ENCODE assay signal across 12 cellular contexts in genomic region chr3:100525753-100526612, GRCh38. TPM values are rescaled to one million over a fixed set of nuclear protein-coding genes. Genes with fewer than 3 reads are reported as not detected.
DNase-seq lines count a peak whose midpoint lies in the region; ATAC-seq and TF ChIP-seq lines count a peak whose summit lies in the region.
"Had no signal": no experiment of that assay in that cellular context is flagged by ENCODE, and none has a peak within 500 bp of the region (broad histone marks: within the 10 kb centered on the region; RNA-seq: fewer than 3 reads in every experiment).

No MANE protein-coding gene starts in this region.

- CTCF ChIA-PET in Panc1 (lab: Charles Lee), result no interaction called here

- H2AFZ ChIP-seq in fibroblast of lung (ENCODE audit: low read length), result no peak overlapping the region

- H4K20me1 ChIP-seq in fibroblast of lung (ENCODE audit: control insufficient read depth, extremely low read depth, insufficient read depth, low read length), result no peaks in the 10 kb centered on the region

- TF ChIP-seq CTCF in BE2C (IDR thresholded peaks at IDR 0.05; ENCODE audit: low read depth, low read length) (no peak), Panc1 (IDR thresholded peaks at IDR 0.05) (no peak), fibroblast of lung (conservative IDR thresholded peaks at IDR 0.05 in 1 of 2, IDR thresholded peaks at IDR 0.05 in 1 of 2; ENCODE audit: low read depth in 1 of 2, low read length in 2 of 2) (no peak)

- H3K4me2 ChIP-seq in fibroblast of lung (ENCODE audit: extremely low read depth, insufficient read depth, low read length), result no peak overlapping the region

- no peaks in the 10 kb centered on the region; the same call in 1 of the 2 replicates for H3K4me1 ChIP-seq in BE2C
- H3K4me1 ChIP-seq in Panc1 (ENCODE audit: control insufficient read depth, insufficient read depth, low read length), result no peaks in the 10 kb centered on the region
- H3K4me1 ChIP-seq in fibroblast of lung (ENCODE audit: control insufficient read depth, extremely low read depth, insufficient read depth, low read length), result no peaks in the 10 kb centered on the region

- no peak overlapping the region for H3K9ac ChIP-seq in fibroblast of lung (ENCODE audit: insufficient read depth, low read length)

- peak overlapping the region; percentile 21 for H3K4me3 ChIP-seq in BE2C (ENCODE audit: low read depth, low read length)
- peak overlapping the region in 1 of 2 experiments; percentile 12; a peak in 1 of 4 replicates for H3K4me3 ChIP-seq in Panc1 (ENCODE audit: low read depth in 2 of 2, low read length in 2 of 2)
- H3K4me3 ChIP-seq in fibroblast of lung (replicated peaks in 1 of 4; ENCODE audit: control extremely low read depth in 1 of 4, insufficient read depth in 1 of 4, low read depth in 3 of 4, low read length in 4 of 4), result no peak overlapping the region

- DNase-seq in BE2C, result peak; percentile 55
- no peak for DNase-seq in Panc1 (ENCODE audit: low read depth, low spot score)
- DNase-seq in fibroblast of lung (ENCODE audit: low read depth in 2 of 2), result peak; percentile 32 to 98
- DNase-seq in non-pigmented ciliary epithelial cell (ENCODE audit: low read depth), result peak; percentile 51
- no peak for DNase-seq in GM19238 (ENCODE audit: insufficient read length, low spot score)
- no peak for DNase-seq in activated effector memory CD4-positive, alpha-beta T cell treated with Interleukin-2 at 50 U/mL for 16 hours
- DNase-seq in AG08396 (ENCODE audit: low spot score), result no peak
- DNase-seq: activated CD4-positive, alpha-beta T cell treated with anti-CD3 and anti-CD28 coated beads for 4 hours; DND-41; NCI-H524 treated with DMSO at 0.1 percent for 48 hours had no signal

- no TSS peak for BruUV-seq in Panc1 (replicated peaks; lab: Mats Ljungman, UMichigan)

- in situ Hi-C loops in Panc1 (cut with HindIII; ENCODE audit: low pct_unique_long_range_greater_than_20kb, low sequenced_read_pairs), result no loop called here

- H3K27ac ChIP-seq in Panc1 (ENCODE audit: low read length) (no peak overlapping the region), fibroblast of lung (ENCODE audit: insufficient read depth, low read length) (no peak overlapping the region)

- POLR2A ChIA-PET in Panc1 (lab: Charles Lee), result interaction anchor here (0.7 kb wide), 1 partner anchor 20 kb away, joined by 3 read pairs; no protein-coding TSS in a partner anchor

- no peaks in the 10 kb centered on the region for H3K9me3 ChIP-seq in BE2C
- no peaks in the 10 kb centered on the region for H3K9me3 ChIP-seq in Panc1 (ENCODE audit: control insufficient read depth, insufficient read depth, low read depth, low read length)
- no peaks in the 10 kb centered on the region for H3K9me3 ChIP-seq in fibroblast of lung (ENCODE audit: control insufficient read depth, insufficient read depth, low read depth, low read length)

- H3K36me3 ChIP-seq in BE2C, result no peaks in the 10 kb centered on the region
- H3K36me3 ChIP-seq in Panc1 (ENCODE audit: control insufficient read depth, insufficient read depth, low read length), result no peaks in the 10 kb centered on the region
- no peaks in the 10 kb centered on the region for H3K36me3 ChIP-seq in fibroblast of lung (ENCODE audit: control insufficient read depth, insufficient read depth, low read length)

- H3K79me2 ChIP-seq in fibroblast of lung (ENCODE audit: control insufficient read depth, insufficient read depth, low read length), result no peaks in the 10 kb centered on the region

- no peaks in the 10 kb centered on the region for H3K27me3 ChIP-seq in BE2C
- no peaks in the 10 kb centered on the region for H3K27me3 ChIP-seq in Panc1 (ENCODE audit: control insufficient read depth, insufficient read depth, low read length)
- H3K27me3 ChIP-seq in fibroblast of lung (ENCODE audit: control insufficient read depth, insufficient read depth, low read length), result no peaks in the 10 kb centered on the region

- peak; percentile 84 for ATAC-seq in Panc1
- no peak for ATAC-seq in HG03108 (IDR thresholded peaks at IDR 0.05; ENCODE audit: unreplicated experiment)
- ATAC-seq: left lobe of liver had no signal

- intact Hi-C loops in Panc1 (cut with micrococcal nuclease; ENCODE audit: unreplicated experiment), result no loop called here

RNA-seq across cellular contexts. Expression of gene TMEM45A, which starts 33.6 kb away (rescaled TPM):
- 1.2 TPM for polyA plus RNA-seq in BE2C (2012; ENCODE audit: insufficient read depth, insufficient read length, low read depth)
- total RNA-seq in Panc1 (2021; ENCODE audit: unreplicated experiment), result 8.6 TPM
- polyA plus RNA-seq in Panc1 (2012; ENCODE audit: insufficient read length), result 6.7 TPM
- 26.4 and 39.3 TPM in 2 replicates for total RNA-seq in fibroblast of lung
- polyA plus RNA-seq in fibroblast of lung, result 28.3 and 71.4 TPM in 2 replicates
- polyA plus RNA-seq in fibroblast of lung (2012), result 27.2 and 52.6 TPM in 2 replicates
- 4.3 and 16.9 TPM in 2 replicates for polyA minus RNA-seq in fibroblast of lung (ENCODE audit: low replicate concordance)

Comparison
In these comparisons a context has a peak if more than half of its experiments do, and no peak if none do; other contexts are left out.
1. DNase-seq: peak in BE2C (single experiment), fibroblast of lung (2 of 2) and non-pigmented ciliary epithelial cell (single experiment); none in Panc1 (single experiment), GM19238 (single experiment), activated effector memory CD4-positive, alpha-beta T cell treated with Interleukin-2 at 50 U/mL for 16 hours (single experiment) and AG08396 (single experiment).